Comparison of ENCODE assay signal across 8 cellular contexts in genomic region chr6:130517444-130517931, GRCh38.
A peak's percentile ranks its signal among the peaks of the same experiment; 100 is the strongest.
DNase-seq lines count a peak whose midpoint lies in the region; ATAC-seq, FAIRE-seq and TF ChIP-seq lines count a peak whose summit lies in the region.

No MANE protein-coding gene starts in this region.

- H3K36me3 Mint-ChIP-seq in activated naive CD8-positive, alpha-beta T cell treated with anti-CD3 and anti-CD28 coated beads, Interleukin-2, amount 50 U/mL, for 24 hours (ENCODE audit: low read depth), result peaks cover 21% of the 10 kb centered on the region

- H3K4me1 Mint-ChIP-seq in activated naive CD8-positive, alpha-beta T cell treated with anti-CD3 and anti-CD28 coated beads, Interleukin-2, amount 50 U/mL, for 24 hours, result peaks cover 56% of the 10 kb centered on the region

- no peak overlapping the region for H3K4me3 Mint-ChIP-seq in activated naive CD8-positive, alpha-beta T cell treated with anti-CD3 and anti-CD28 coated beads, Interleukin-2, amount 50 U/mL, for 24 hours

- DNase-seq in GM13976 (ENCODE audit: low spot score), result peak; percentile 56
- DNase-seq in GM20000 (ENCODE audit: low spot score), result peak; percentile 49
- no peak for DNase-seq in activated naive CD8-positive, alpha-beta T cell treated with anti-CD3 and anti-CD28 coated beads, Interleukin-2, amount 50 U/mL, for 24 hours
- no peak for DNase-seq in inferior parietal cortex (ENCODE audit: extremely low spot score)
- no peak for DNase-seq in frontal cortex (ENCODE audit: low spot score in 2 of 2)
- no peak for DNase-seq in mesenteric fat pad (ENCODE audit: low spot score)
- DNase-seq in GM19240 (ENCODE audit: insufficient read length, low spot score), result no peak

- TF ChIP-seq CTCF in GM13976 (IDR thresholded peaks at IDR 0.05; ENCODE audit: borderline replicate concordance, control extremely low read depth, extremely low read depth, insufficient read depth, missing control alignments), result no peak
- no peak for TF ChIP-seq CTCF in GM20000 (IDR thresholded peaks at IDR 0.05; ENCODE audit: extremely low read depth, missing control alignments)

- no peaks in the 10 kb centered on the region for H3K27me3 Mint-ChIP-seq in activated naive CD8-positive, alpha-beta T cell treated with anti-CD3 and anti-CD28 coated beads, Interleukin-2, amount 50 U/mL, for 24 hours

- peak overlapping the region; percentile 77 for H3K27ac Mint-ChIP-seq in activated naive CD8-positive, alpha-beta T cell treated with anti-CD3 and anti-CD28 coated beads, Interleukin-2, amount 50 U/mL, for 24 hours

- peak; percentile 91 for ATAC-seq in HG03354 (IDR thresholded peaks at IDR 0.05; ENCODE audit: poor library complexity, severe bottlenecking, unreplicated experiment)
- peak; percentile 70 for ATAC-seq in activated naive CD8-positive, alpha-beta T cell treated with anti-CD3 and anti-CD28 coated beads, Interleukin-2, amount 50 U/mL, for 24 hours

- in situ Hi-C loops in GM13976 (cut with MboI; ENCODE audit: low sequenced_read_pairs, unreplicated experiment), result no loop called here

- no peak for FAIRE-seq in frontal cortex (lab: Jason Lieb, UNC)

- H3K9me3 Mint-ChIP-seq in activated naive CD8-positive, alpha-beta T cell treated with anti-CD3 and anti-CD28 coated beads, Interleukin-2, amount 50 U/mL, for 24 hours, result peaks cover 33% of the 10 kb centered on the region

Comparison
In these comparisons a context has a peak if more than half of its experiments do, and no peak if none do; other contexts are left out.
1. DNase-seq: peak in GM13976 (single experiment) and GM20000 (single experiment); none in activated naive CD8-positive, alpha-beta T cell treated with anti-CD3 and anti-CD28 coated beads, Interleukin-2, amount 50 U/mL, for 24 hours (single experiment), inferior parietal cortex (single experiment), frontal cortex (0 of 2), mesenteric fat pad (single experiment) and GM19240 (single experiment).